8 cellular contexts compared by ENCODE assay signal in the genomic region with DNA sequence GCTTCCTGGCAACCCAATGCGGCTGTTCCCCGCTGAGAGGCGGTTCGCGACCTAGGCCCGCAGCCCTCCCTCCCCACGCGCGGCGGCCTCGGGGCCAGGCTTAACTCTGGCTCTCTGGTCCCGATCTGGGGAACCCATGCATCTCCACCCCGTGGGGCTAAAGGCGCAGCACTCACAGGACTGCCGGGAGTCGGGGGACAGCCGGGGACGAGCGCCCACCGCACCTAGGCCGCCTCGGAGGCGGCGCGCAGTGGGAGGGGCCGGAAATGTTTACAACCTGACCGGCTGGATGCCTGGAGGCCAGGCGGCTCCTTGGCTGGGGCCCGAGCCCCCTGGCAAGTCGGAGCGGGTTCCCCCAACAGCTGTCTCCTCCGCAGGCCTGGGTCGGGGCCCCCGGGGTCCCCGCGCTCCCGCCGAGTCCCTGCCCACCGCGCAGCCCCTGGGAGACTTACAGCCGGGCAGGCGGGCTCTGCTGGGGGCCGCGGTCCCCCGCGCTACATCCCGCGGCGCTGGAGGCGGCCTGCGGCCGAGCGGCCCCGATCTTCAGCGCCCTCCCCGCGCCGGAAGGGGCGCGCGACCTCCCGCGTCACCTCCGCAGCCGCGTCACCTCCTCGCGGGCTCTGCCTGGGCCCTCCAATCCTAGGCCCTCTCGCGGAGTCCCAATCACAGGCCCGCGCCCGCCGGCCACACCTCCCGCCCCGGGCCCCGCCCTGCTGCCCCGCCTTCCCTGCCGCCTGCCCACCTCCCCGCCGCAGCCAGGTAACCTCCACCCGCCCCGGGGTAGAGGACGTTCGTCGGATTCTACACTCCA. TPM values are rescaled to one million over a fixed set of nuclear protein-coding genes. Genes with fewer than 3 reads are reported as not detected.
DNase-seq lines count a peak whose midpoint lies in the region; ATAC-seq and TF ChIP-seq lines count a peak whose summit lies in the region.

A gene with protein sequence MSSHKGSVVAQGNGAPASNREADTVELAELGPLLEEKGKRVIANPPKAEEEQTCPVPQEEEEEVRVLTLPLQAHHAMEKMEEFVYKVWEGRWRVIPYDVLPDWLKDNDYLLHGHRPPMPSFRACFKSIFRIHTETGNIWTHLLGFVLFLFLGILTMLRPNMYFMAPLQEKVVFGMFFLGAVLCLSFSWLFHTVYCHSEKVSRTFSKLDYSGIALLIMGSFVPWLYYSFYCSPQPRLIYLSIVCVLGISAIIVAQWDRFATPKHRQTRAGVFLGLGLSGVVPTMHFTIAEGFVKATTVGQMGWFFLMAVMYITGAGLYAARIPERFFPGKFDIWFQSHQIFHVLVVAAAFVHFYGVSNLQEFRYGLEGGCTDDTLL (minus strand): TSS at position 580 of the 811 bp plus-strand sequence. CDS start 7,242 bp downstream, outside the sequence.

- H3K27ac ChIP-seq in DOHH2 (ENCODE audit: low read depth, low read length) (0 out of 2 replicates have a peak within 1 kb of the TSS, but pooled peaks have one; percentile 20), KMS-11 (peak within 1 kb of the TSS; percentile 47)
- H3K27ac ChIP-seq in naive thymus-derived CD4-positive, alpha-beta T cell (ENCODE audit: low read depth, low read length), result peak within 1 kb of the TSS; percentile 95

- H3K79me2 ChIP-seq in DOHH2 (ENCODE audit: control insufficient read depth, low read length), result peaks cover 51% of the 10 kb centered on the region
- peaks cover 50% of the 10 kb centered on the region for H3K79me2 ChIP-seq in KMS-11 (ENCODE audit: insufficient read depth, low read depth)

- POLR2A ChIA-PET in naive thymus-derived CD4-positive, alpha-beta T cell (lab: Charles Lee), result interaction anchor here (2.6 kb wide), 1 partner anchor 10 kb away, joined by 10 read pairs; no protein-coding TSS in a partner anchor

- peak within 1 kb of the TSS; percentile 80 for H3K9ac ChIP-seq in KMS-11

- ATAC-seq in GM21737 (IDR thresholded peaks at IDR 0.05; ENCODE audit: unreplicated experiment), result peak; percentile 97
- peak; percentile 99 for ATAC-seq in naive thymus-derived CD4-positive, alpha-beta T cell
- ATAC-seq in stimulated activated naive B cell treated with anti-CD40 and anti-IgM and Interleukin-4, amounts not matched to agents 10 μg/mL and 1 μg/mL and 100 μg/mL, for 72 hours (replicated peaks), result peak; percentile 99

- H3K27me3 ChIP-seq in DOHH2 (ENCODE audit: control insufficient read depth, low read length), result no peaks in the 10 kb centered on the region
- no peaks in the 10 kb centered on the region for H3K27me3 ChIP-seq in KMS-11 (ENCODE audit: insufficient read depth, low read depth)
- H3K27me3 ChIP-seq in naive thymus-derived CD4-positive, alpha-beta T cell (ENCODE audit: control insufficient read depth in 2 of 2, insufficient read depth in 2 of 2, low read length in 2 of 2), result no peaks in the 10 kb centered on the region

- no peaks in the 10 kb centered on the region for H3K27me3 Mint-ChIP-seq in naive thymus-derived CD4-positive, alpha-beta T cell
- no peaks in the 10 kb centered on the region for H3K27me3 Mint-ChIP-seq in stimulated activated naive B cell treated with anti-CD40 and anti-IgM and Interleukin-4, amounts not matched to agents 10 μg/mL and 1 μg/mL and 100 μg/mL, for 72 hours

- H3F3A ChIP-seq in DOHH2 (ENCODE audit: control insufficient read depth, insufficient read depth), result 0 out of 2 replicates have a peak, but pooled peaks cover 5% of the 10 kb centered on the region

- CTCF ChIA-PET in naive thymus-derived CD4-positive, alpha-beta T cell (lab: Charles Lee), result no interaction called here

- H3K9me2 ChIP-seq in DOHH2 (replicated peaks; ENCODE audit: control insufficient read depth, low read length), result no peaks in the 10 kb centered on the region

- peak within 1 kb of the TSS; percentile 76 to 97 (median 92) for H3K4me3 Mint-ChIP-seq in naive thymus-derived CD4-positive, alpha-beta T cell
- peak within 1 kb of the TSS; percentile 82 to 96 for H3K4me3 Mint-ChIP-seq in stimulated activated naive B cell treated with anti-CD40 and anti-IgM and Interleukin-4, amounts not matched to agents 10 μg/mL and 1 μg/mL and 100 μg/mL, for 72 hours

- H3K9me3 ChIP-seq in DOHH2 (ENCODE audit: control insufficient read depth, insufficient read depth, low read length), result no peaks in the 10 kb centered on the region
- no peaks in the 10 kb centered on the region for H3K9me3 ChIP-seq in naive thymus-derived CD4-positive, alpha-beta T cell (ENCODE audit: control insufficient read depth in 2 of 3, low read length in 3 of 3)

- H3K4me3 ChIP-seq in DOHH2 (ENCODE audit: low read length) (peak within 1 kb of the TSS; percentile 86), KMS-11 (IDR thresholded peaks at IDR 0.05; ENCODE audit: insufficient read depth, low read depth, low read length) (peak within 1 kb of the TSS; percentile 96)
- peak within 1 kb of the TSS; percentile 84 for H3K4me3 ChIP-seq in naive thymus-derived CD4-positive, alpha-beta T cell (ENCODE audit: low read length)

- H3K4me2 ChIP-seq in DOHH2 (ENCODE audit: low read length) (peak within 1 kb of the TSS; percentile 96), KMS-11 (peak within 1 kb of the TSS; percentile 90)

- H3K4me1 Mint-ChIP-seq in naive thymus-derived CD4-positive, alpha-beta T cell, result peaks cover 20 to 55% (median 52%) of the 10 kb centered on the region in 7 donors
- peaks cover 18 to 39% of the 10 kb centered on the region in 2 donors for H3K4me1 Mint-ChIP-seq in stimulated activated naive B cell treated with anti-CD40 and anti-IgM and Interleukin-4, amounts not matched to agents 10 μg/mL and 1 μg/mL and 100 μg/mL, for 72 hours

- intact Hi-C loops in naive thymus-derived CD4-positive, alpha-beta T cell (cut with micrococcal nuclease), result loop anchor here (1.0 to 10.0 kb wide), 14 partner anchors 9 to 1803 kb away; a partner anchor contains a TSS

- H3K36me3 Mint-ChIP-seq in naive thymus-derived CD4-positive, alpha-beta T cell, result peaks cover 0 to 10% (median 0%) of the 10 kb centered on the region in 5 donors
- H3K36me3 Mint-ChIP-seq in stimulated activated naive B cell treated with anti-CD40 and anti-IgM and Interleukin-4, amounts not matched to agents 10 μg/mL and 1 μg/mL and 100 μg/mL, for 72 hours, result peaks cover 12 to 31% of the 10 kb centered on the region in 2 donors

- no peak for TF ChIP-seq CTCF in DOHH2 (IDR thresholded peaks at IDR 0.05; ENCODE audit: low read depth, low read length, poor library complexity, severe bottlenecking)
- TF ChIP-seq CTCF in KMS-11 (conservative IDR thresholded peaks at IDR 0.05; ENCODE audit: low read depth, low read length), result no peak; the same call in 1 of the 2 replicates

- H3K9me3 Mint-ChIP-seq in naive thymus-derived CD4-positive, alpha-beta T cell, result peaks cover 0 to 2% (median 0%) of the 10 kb centered on the region in 11 donors
- no peaks in the 10 kb centered on the region for H3K9me3 Mint-ChIP-seq in stimulated activated naive B cell treated with anti-CD40 and anti-IgM and Interleukin-4, amounts not matched to agents 10 μg/mL and 1 μg/mL and 100 μg/mL, for 72 hours

- DNase-seq in RKO (ENCODE audit: low spot score) (peak; percentile 86), fibroblast of gingiva (ENCODE audit: low read depth) (peak; percentile 82)
- DNase-seq in activated T-helper 1 cell treated with anti-CD3 and anti-CD28 coated beads, Interleukin-2, amount 50 U/mL, for 16 hours (ENCODE audit: low read depth in 1 of 2, low spot score in 1 of 2), result peak; percentile 91 to 93
- DNase-seq in naive thymus-derived CD4-positive, alpha-beta T cell, result peak; percentile 88 to 96 (median 94)
- peak; percentile 83 for DNase-seq in stimulated activated naive B cell treated with anti-CD40 and anti-IgM and Interleukin-4, amounts not matched to agents 10 μg/mL and 1 μg/mL and 100 μg/mL, for 72 hours

- peaks cover 20% of the 10 kb centered on the region for H3K4me1 ChIP-seq in DOHH2 (ENCODE audit: control insufficient read depth, low read length)
- peaks cover 50% of the 10 kb centered on the region for H3K4me1 ChIP-seq in KMS-11 (ENCODE audit: low read depth, poor library complexity, severe bottlenecking)
- peaks cover 19 to 39% of the 10 kb centered on the region in 2 donors for H3K4me1 ChIP-seq in naive thymus-derived CD4-positive, alpha-beta T cell (ENCODE audit: control insufficient read depth in 2 of 2, insufficient read depth in 2 of 2, low read length in 2 of 2)

- peak within 1 kb of the TSS; percentile 86 to 98 (median 95) for H3K27ac Mint-ChIP-seq in naive thymus-derived CD4-positive, alpha-beta T cell
- peak within 1 kb of the TSS; percentile 95 for H3K27ac Mint-ChIP-seq in stimulated activated naive B cell treated with anti-CD40 and anti-IgM and Interleukin-4, amounts not matched to agents 10 μg/mL and 1 μg/mL and 100 μg/mL, for 72 hours

- H2AFZ ChIP-seq in KMS-11 (ENCODE audit: low read depth), result peak within 1 kb of the TSS; percentile 57

- H3K36me3 ChIP-seq in DOHH2 (ENCODE audit: control insufficient read depth, low read length) (peaks cover 20% of the 10 kb centered on the region), KMS-11 (ENCODE audit: insufficient read depth) (no peaks in the 10 kb centered on the region)
- peaks cover 0 to 24% (median 4%) of the 10 kb centered on the region in 3 experiments for H3K36me3 ChIP-seq in naive thymus-derived CD4-positive, alpha-beta T cell (ENCODE audit: control insufficient read depth in 2 of 3, insufficient read depth in 3 of 3, low read length in 3 of 3)

- H4K20me1 ChIP-seq in DOHH2 (ENCODE audit: control insufficient read depth, insufficient read depth, low read depth, low read length) (peaks cover 16% of the 10 kb centered on the region), KMS-11 (ENCODE audit: insufficient read depth) (no peaks in the 10 kb centered on the region)

RNA-seq across cellular contexts. Expression of the gene that starts here (rescaled TPM):
- total RNA-seq in naive thymus-derived CD4-positive, alpha-beta T cell, result 10 to 100 TPM; 51.9 to 84.5 (median 69.6) TPM
- 10 to 100 TPM; 56.8 to 93.8 TPM for polyA plus RNA-seq in naive thymus-derived CD4-positive, alpha-beta T cell

Comparison
In these comparisons a context has a peak if more than half of its experiments do, and no peak if none do; other contexts are left out.
1. Peak in every context shown above with its lines: DNase-seq, ATAC-seq, H3K4me3 ChIP-seq and H3K27ac ChIP-seq.
2. H3K27ac ChIP-seq: peak in every context shown above with its lines; median percentile 95 in naive thymus-derived CD4-positive, alpha-beta T cell; 47 in KMS-11; 20 in DOHH2.